ENCODE assay signal across 10 cellular contexts in the genomic region with DNA sequence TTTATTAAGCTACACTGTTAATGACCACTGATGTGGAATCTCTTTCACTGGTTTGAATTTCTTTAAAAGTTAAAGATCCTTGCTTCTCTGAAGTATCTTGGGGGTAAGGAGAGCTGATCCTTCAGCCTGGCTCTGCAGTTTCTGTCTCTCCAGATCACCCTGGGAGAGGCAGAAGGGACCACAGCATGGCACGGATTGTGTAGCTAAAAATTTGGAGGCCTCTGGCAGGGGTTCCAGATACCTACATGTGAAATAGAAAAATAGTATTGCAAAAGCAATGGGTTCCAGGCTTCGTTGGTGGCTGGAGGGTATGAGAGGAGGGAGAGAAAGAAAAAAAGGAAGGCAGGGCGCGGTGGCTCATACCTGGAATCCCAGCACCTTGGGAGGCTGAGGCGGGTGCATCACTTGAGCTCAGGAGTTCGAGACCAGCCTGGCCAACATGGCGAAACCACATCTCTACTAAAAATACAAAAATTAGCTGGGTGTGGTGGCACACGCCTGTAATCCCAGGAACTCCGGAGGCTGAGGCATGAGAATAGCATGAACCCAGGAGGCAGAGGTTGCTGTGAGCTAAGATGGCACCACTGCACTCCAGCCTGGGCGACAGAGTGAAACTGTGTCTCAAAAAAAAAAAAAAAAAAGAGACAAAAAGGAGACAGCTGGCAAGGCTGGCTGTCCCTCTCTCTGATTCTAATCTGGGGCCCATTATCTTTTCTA. TPM values are rescaled to one million over a fixed set of nuclear protein-coding genes. Genes with fewer than 3 reads are reported as not detected.
DNase-seq lines count a peak whose midpoint lies in the region; ATAC-seq, FAIRE-seq and TF ChIP-seq lines count a peak whose summit lies in the region.
"Had no signal": no experiment of that assay in that cellular context is flagged by ENCODE, and none has a peak within 500 bp of the region (broad histone marks: within the 10 kb centered on the region; RNA-seq: fewer than 3 reads in every experiment).

No MANE protein-coding gene starts in this region.

- H3K9me3 Mint-ChIP-seq in CD4-positive, alpha-beta memory T cell = no peaks in the 10 kb centered on the region
- no peaks in the 10 kb centered on the region for H3K9me3 Mint-ChIP-seq in nephron progenitor cell

- peaks cover 71% of the 10 kb centered on the region for H3K4me1 ChIP-seq in CD4-positive, alpha-beta memory T cell (ENCODE audit: insufficient read depth, low read length)
- peaks cover 56% of the 10 kb centered on the region for H3K4me1 ChIP-seq in Loucy (ENCODE audit: insufficient read depth, low read length, poor library complexity, severe bottlenecking)

- no peaks in the 10 kb centered on the region for H3K27me3 Mint-ChIP-seq in CD4-positive, alpha-beta memory T cell
- peaks cover 6% of the 10 kb centered on the region for H3K27me3 Mint-ChIP-seq in nephron progenitor cell (ENCODE audit: low read depth, poor library complexity)

- peaks cover 85% of the 10 kb centered on the region for H4K20me1 ChIP-seq in Loucy (ENCODE audit: insufficient read depth, low read length, poor library complexity, severe bottlenecking)

- peak overlapping the region; percentile 100 for H3K9ac ChIP-seq in Loucy (ENCODE audit: low read depth, low read length, poor library complexity, severe bottlenecking)

- H2AFZ ChIP-seq in Loucy (ENCODE audit: low read length) = no peak overlapping the region

- no peaks in the 10 kb centered on the region for H3K9me3 ChIP-seq in CD4-positive, alpha-beta memory T cell (ENCODE audit: control insufficient read depth in 1 of 2, low read length in 2 of 2)
- no peaks in the 10 kb centered on the region for H3K9me3 ChIP-seq in Loucy (ENCODE audit: insufficient read depth, low read depth, low read length)

- no peaks in the 10 kb centered on the region for H3K9me2 ChIP-seq in Loucy (replicated peaks; ENCODE audit: low read depth, low read length)

- peaks cover 48 to 91% (median 63%) of the 10 kb centered on the region in 4 donors for H3K4me1 Mint-ChIP-seq in CD4-positive, alpha-beta memory T cell
- peaks cover 54% of the 10 kb centered on the region for H3K4me1 Mint-ChIP-seq in nephron progenitor cell

- peak overlapping the region; percentile 98 for H3K4me2 ChIP-seq in Loucy (ENCODE audit: low read depth, low read length, poor library complexity, severe bottlenecking)

- peaks cover 100% of the 10 kb centered on the region for H3K79me2 ChIP-seq in Loucy (ENCODE audit: insufficient read depth, low read length)

- no peak for TF ChIP-seq CTCF in Loucy (conservative IDR thresholded peaks at IDR 0.05; ENCODE audit: low read length)
- TF ChIP-seq CTCF in nephron progenitor cell (IDR thresholded peaks at IDR 0.05) = no peak

- no peak for ATAC-seq in HG03460 (IDR thresholded peaks at IDR 0.05; ENCODE audit: unreplicated experiment)

- peak overlapping the region; percentile 85 to 98 (median 94) for H3K27ac Mint-ChIP-seq in CD4-positive, alpha-beta memory T cell
- no peak overlapping the region for H3K27ac Mint-ChIP-seq in nephron progenitor cell

- peak overlapping the region; percentile 93 to 99 (median 97) for H3K4me3 Mint-ChIP-seq in CD4-positive, alpha-beta memory T cell
- peak overlapping the region; percentile 98 for H3K4me3 Mint-ChIP-seq in nephron progenitor cell

- no peak for FAIRE-seq in RCC 7860 (lab: Jason Lieb, UNC)

- POLR2A ChIA-PET in CD4-positive, alpha-beta memory T cell (lab: Charles Lee; ENCODE audit: partially characterized antibody) = interaction anchor here (0.6 to 6.6 kb wide), 14 partner anchors 10 to 260 kb away, joined by 3 to 172 read pairs (median 8); no protein-coding TSS in a partner anchor

- CTCF ChIA-PET in CD4-positive, alpha-beta memory T cell (lab: Charles Lee; ENCODE audit: partially characterized antibody) = interaction anchor here (0.7 to 4.9 kb wide), 16 partner anchors 11 to 330 kb away, joined by 3 to 23 read pairs (median 3); partner anchors contain the start of gene NFYB

- H3K36me3 ChIP-seq in CD4-positive, alpha-beta memory T cell (ENCODE audit: insufficient read depth, low read length) = no peaks in the 10 kb centered on the region
- H3K36me3 ChIP-seq in Loucy (ENCODE audit: insufficient read depth, low read length) = peaks cover 22% of the 10 kb centered on the region

- H3K27ac ChIP-seq in CD4-positive, alpha-beta memory T cell (ENCODE audit: low read depth, low read length) = peak overlapping the region; percentile 83

- H3K36me3 Mint-ChIP-seq in CD4-positive, alpha-beta memory T cell = peaks cover 0 to 23% of the 10 kb centered on the region in 2 donors
- peaks cover 20% of the 10 kb centered on the region for H3K36me3 Mint-ChIP-seq in nephron progenitor cell (ENCODE audit: low read depth)

- no peak for DNase-seq in CD4-positive, alpha-beta memory T cell
- DNase-seq in cerebellar cortex (ENCODE audit: low spot score) (peak; percentile 81), nephron progenitor cell (no peak), OCI-M1 (lab: John Stamatoyannopoulos, UW) (no peak), HPDE6-E6E7 (ENCODE audit: extremely low spot score) (no peak), RCC 7860 (ENCODE audit: low spot score) (no peak)
- DNase-seq: activated effector memory CD4-positive, alpha-beta T cell treated with anti-CD3 and anti-CD28 coated beads, Interleukin-2, amount 50 U/mL, for 16 hours; DMS53 had no signal

- peaks cover 6% of the 10 kb centered on the region; the same call in 1 of the 2 replicates for H3F3A ChIP-seq in Loucy (ENCODE audit: low read depth)

- intact Hi-C loops in CD4-positive, alpha-beta memory T cell (cut with micrococcal nuclease) = loop anchor here (10.0 kb wide), 1 partner anchor 155 kb away; the partner anchor contains the start of gene EID3

- no peaks in the 10 kb centered on the region for H3K27me3 ChIP-seq in CD4-positive, alpha-beta memory T cell (ENCODE audit: insufficient read depth, low read length)
- H3K27me3 ChIP-seq in Loucy (ENCODE audit: insufficient read depth, low read length, poor library complexity, severe bottlenecking) = peaks cover 16% of the 10 kb centered on the region

- peak overlapping the region; percentile 11 to 72 for H3K4me3 ChIP-seq in CD4-positive, alpha-beta memory T cell (ENCODE audit: low read length in 2 of 2)
- peak overlapping the region; percentile 97 for H3K4me3 ChIP-seq in Loucy (ENCODE audit: low read length, poor library complexity, severe bottlenecking)

RNA-seq across cellular contexts. Expression of gene CHST11, which starts 3.5 kb away (rescaled TPM):
- total RNA-seq in CD4-positive, alpha-beta memory T cell = 10 to 100 TPM; 55.1 to 55.8 TPM
- polyA plus RNA-seq in CD4-positive, alpha-beta memory T cell = 10 to 100 TPM; 63.8 to 64.6 TPM
